ENCODE assay signal across 1 cellular context in the genomic region with DNA sequence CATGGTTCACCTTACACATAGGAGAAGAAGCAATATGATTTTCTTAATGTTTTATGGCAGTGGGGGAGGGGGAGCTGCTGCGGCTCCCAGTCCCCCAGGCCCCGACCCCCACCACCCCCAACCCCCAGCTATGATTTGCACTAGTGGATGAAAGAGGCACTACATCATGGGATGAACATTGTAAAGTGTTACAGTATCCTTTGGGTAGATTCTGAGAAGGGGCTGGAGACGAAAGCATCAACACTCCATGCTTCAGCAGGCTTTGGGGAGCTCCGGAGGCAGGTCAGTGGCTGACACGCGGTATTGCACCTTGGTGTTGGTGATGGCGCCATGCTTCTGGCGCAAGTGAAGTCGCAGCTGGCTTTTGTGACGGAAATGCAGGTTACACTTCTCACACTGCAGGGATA.
TF ChIP-seq lines count a peak whose summit lies in the region.

No MANE protein-coding gene starts in this region.

TF ChIP-seq in H1, 55 proteins besides CTCF, POLR2A, EP300 and RAD21:
- TF ChIP-seq, protein P1, sequence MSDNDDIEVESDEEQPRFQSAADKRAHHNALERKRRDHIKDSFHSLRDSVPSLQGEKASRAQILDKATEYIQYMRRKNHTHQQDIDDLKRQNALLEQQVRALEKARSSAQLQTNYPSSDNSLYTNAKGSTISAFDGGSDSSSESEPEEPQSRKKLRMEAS (IDR thresholded peaks at IDR 0.05), result peak; percentile 79
- TF ChIP-seq NRF1 (IDR thresholded peaks at IDR 0.05; ENCODE audit: low read depth, low read length) (no peak), CREB1 (IDR thresholded peaks at IDR 0.05) (peak; percentile 40; the same call in 1 of the 2 replicates)
- TF ChIP-seq, protein P2, sequence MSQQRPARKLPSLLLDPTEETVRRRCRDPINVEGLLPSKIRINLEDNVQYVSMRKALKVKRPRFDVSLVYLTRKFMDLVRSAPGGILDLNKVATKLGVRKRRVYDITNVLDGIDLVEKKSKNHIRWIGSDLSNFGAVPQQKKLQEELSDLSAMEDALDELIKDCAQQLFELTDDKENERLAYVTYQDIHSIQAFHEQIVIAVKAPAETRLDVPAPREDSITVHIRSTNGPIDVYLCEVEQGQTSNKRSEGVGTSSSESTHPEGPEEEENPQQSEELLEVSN (IDR thresholded peaks at IDR 0.05), result 0 out of 2 replicates have a peak, but pooled peaks have one; percentile 9
